In the genomic region with DNA sequence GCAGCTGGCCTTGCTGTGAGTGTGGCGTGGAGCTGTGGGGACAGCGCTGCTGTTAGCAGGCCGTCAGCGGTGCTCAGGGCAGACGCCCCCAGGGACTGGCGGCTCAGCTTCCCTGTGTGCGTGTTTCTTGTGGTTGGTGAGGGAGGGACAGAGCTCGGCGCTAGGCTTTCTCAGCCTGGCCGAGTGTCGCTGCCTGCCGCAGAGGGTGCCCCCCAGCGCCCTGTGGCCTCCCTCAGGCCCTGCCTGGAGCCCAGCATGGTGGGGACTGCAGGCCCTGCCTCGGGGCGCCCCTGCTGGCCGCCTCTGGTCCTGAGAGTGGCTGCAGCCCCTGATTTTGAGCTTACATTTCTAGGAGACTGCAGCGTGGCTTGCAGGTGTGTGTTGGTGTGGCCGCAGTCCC, we compare ENCODE assay signal across 11 cellular contexts. TPM values are rescaled to one million over a fixed set of nuclear protein-coding genes. Genes with fewer than 3 reads are reported as not detected.
A peak's percentile ranks its signal among the peaks of the same experiment; 100 is the strongest.
DNase-seq lines count a peak whose midpoint lies in the region; ATAC-seq, FAIRE-seq and TF ChIP-seq lines count a peak whose summit lies in the region.
"Had no signal": no experiment of that assay in that cellular context is flagged by ENCODE, and none has a peak within 500 bp of the region (broad histone marks: within the 10 kb centered on the region; RNA-seq: fewer than 3 reads in every experiment).

No MANE protein-coding gene starts in this region.

- intact Hi-C loops in K562 (cut with micrococcal nuclease), result no loop called here

- H3K4me3 Mint-ChIP-seq in nephron (no peak overlapping the region), T-cell (no peak overlapping the region)

- peak; percentile 84 for ATAC-seq in K562
- no peak for ATAC-seq in T-cell (replicated peaks in 1 of 4)
- no peak for ATAC-seq in GM21528 (IDR thresholded peaks at IDR 0.05; ENCODE audit: low FRiP score, unreplicated experiment)
- ATAC-seq in GM21447 (IDR thresholded peaks at IDR 0.05; ENCODE audit: unreplicated experiment), result no peak

- no peaks in the 10 kb centered on the region for H3K9me3 ChIP-seq in K562 (replicated peaks; ENCODE audit: control insufficient read depth, insufficient read depth, low read depth, low read length)

- H3K4me2 ChIP-seq in K562 (ENCODE audit: insufficient read depth, low read length), result no peak overlapping the region

- peak; percentile 66 for TF ChIP-seq CTCF in GM06990 (IDR thresholded peaks at IDR 0.05; ENCODE audit: insufficient read depth, low read length, poor library complexity, severe bottlenecking)
- peak; percentile 46 to 47 (median 47) for TF ChIP-seq CTCF in K562 (IDR thresholded peaks at IDR 0.05 in 2 of 3, conservative IDR thresholded peaks at IDR 0.05 in 1 of 3; ENCODE audit: insufficient read depth in 2 of 3, low read depth in 1 of 3, low read length in 3 of 3)
- TF ChIP-seq CTCF in nephron (IDR thresholded peaks at IDR 0.05; ENCODE audit: unreplicated experiment in 3 of 3), result peak; percentile 37 to 57 (median 46)

- peaks cover 23% of the 10 kb centered on the region for H3K79me2 ChIP-seq in K562 (ENCODE audit: control insufficient read depth, insufficient read depth, low read length)

- H3K27ac ChIP-seq in K562 (ENCODE audit: extremely low read depth, low read depth, low read length), result no peak overlapping the region
- H3K27ac ChIP-seq: parathyroid adenoma had no signal

- no peaks in the 10 kb centered on the region for H3K27me3 Mint-ChIP-seq in nephron (ENCODE audit: low read depth)
- H3K27me3 Mint-ChIP-seq in T-cell, result no peaks in the 10 kb centered on the region

- POLR2A ChIA-PET in K562 (lab: Yijun Ruan, JAX), result interaction anchor here (0.6 to 1.2 kb wide), 2 partner anchors 115 to 396 kb away, joined by 3 read pairs; no protein-coding TSS in a partner anchor
- POLR2A ChIA-PET in T-cell (lab: Charles Lee), result no interaction called here

- FAIRE-seq in K562 (lab: Jason Lieb, UNC), result no peak

- peak overlapping the region in 1 of 2 experiments; percentile 65; a peak in 1 of 4 replicates for H3K9ac ChIP-seq in K562 (ENCODE audit: insufficient read depth in 1 of 2, low read depth in 2 of 2, low read length in 2 of 2)
- H3K9ac ChIP-seq: parathyroid adenoma had no signal

- H3K4me1 Mint-ChIP-seq in nephron (no peaks in the 10 kb centered on the region), T-cell (peaks cover 0 to 7% (median 4%) of the 10 kb centered on the region in 3 donors)

- peak overlapping the region; percentile 27 to 81 (median 52) for H3K27ac Mint-ChIP-seq in nephron
- H3K27ac Mint-ChIP-seq in T-cell, result no peak overlapping the region

- H3K36me3 ChIP-seq in GM06990 (ENCODE audit: control insufficient read depth, insufficient read depth, low read length) (peaks cover 46% of the 10 kb centered on the region), K562 (ENCODE audit: control insufficient read depth, insufficient read depth, low read length) (peaks cover 88% of the 10 kb centered on the region; the same call in 2 of the 3 replicates)

- H3K9me3 Mint-ChIP-seq in nephron (no peaks in the 10 kb centered on the region), T-cell (no peaks in the 10 kb centered on the region)

- peaks cover 14% of the 10 kb centered on the region for H4K20me1 ChIP-seq in K562 (replicated peaks; ENCODE audit: control insufficient read depth, insufficient read depth, low read length)

- BruUV-seq in K562 (replicated peaks; lab: Mats Ljungman, UMichigan), result no TSS peak

- H3K27me3 ChIP-seq in GM06990 (replicated peaks; ENCODE audit: control insufficient read depth, insufficient read depth, low read length), result no peaks in the 10 kb centered on the region
- no peaks in the 10 kb centered on the region for H3K27me3 ChIP-seq in K562 (ENCODE audit: control insufficient read depth in 2 of 2, insufficient read depth in 2 of 2, low read length in 2 of 2)

- H3K9me1 ChIP-seq in K562 (ENCODE audit: control insufficient read depth, insufficient read depth, low read length), result peaks cover 3% of the 10 kb centered on the region

- in situ Hi-C loops in K562 (cut with MboI), result no loop called here

- TF ChIP-seq RAD21 in K562 (CRISPR knock-in tag; conservative IDR thresholded peaks at IDR 0.05 in 1 of 2, IDR thresholded peaks at IDR 0.05 in 1 of 2), result peak in 1 of 2 experiments; percentile 32; a peak in 2 of 4 replicates

- no peak for TF ChIP-seq POLR2A in K562 (conservative IDR thresholded peaks at IDR 0.05)

- H3K4me1 ChIP-seq in K562 (replicated peaks in 1 of 2; ENCODE audit: control insufficient read depth in 2 of 2, insufficient read depth in 2 of 2, low read length in 2 of 2), result peaks cover 0 to 56% of the 10 kb centered on the region in 2 experiments; a peak in 3 of 5 replicates
- H3K4me1 ChIP-seq: parathyroid adenoma had no signal

- TF ChIP-seq EP300 in K562 (IDR thresholded peaks at IDR 0.05; ENCODE audit: low read length), result no peak

- H3K4me3 ChIP-seq in GM06990 (replicated peaks; ENCODE audit: low read depth, low read length) (no peak overlapping the region), K562 (no peak overlapping the region)

- CTCF ChIA-PET in K562 (lab: Yijun Ruan, JAX; ENCODE audit: low intra/inter-chr PET ratio), result no interaction called here
- CTCF ChIA-PET in T-cell (lab: Charles Lee), result no interaction called here

- H3K36me3 Mint-ChIP-seq in nephron (ENCODE audit: low read depth) (peaks cover 22% of the 10 kb centered on the region), T-cell (peaks cover 6% of the 10 kb centered on the region)

- DNase-seq in GM06990 (ENCODE audit: extremely low read depth, insufficient read length) (no peak), HuH-7 (ENCODE audit: low spot score) (peak; percentile 56), K562 (ENCODE audit: extremely low read depth in 1 of 4, low spot score in 3 of 4) (peak in 3 of 4 experiments; percentile 19 to 54 (median 42)), T-cell (no peak), NCI-H2081 treated with DMSO at 0.1 percent for 48 hours (lab: John Stamatoyannopoulos, UW) (no peak)
- DNase-seq: NCI-H2029 treated with DMSO at 0.1 percent for 48 hours, SW 1271 had no signal

- WGBS in K562 (ENCODE audit: insufficient coverage, low coverage, missing lambda C conversion rate), result 83% methylated on average over 12 of the region's 18 CpGs

- H2AFZ ChIP-seq in K562 (ENCODE audit: low read depth, low read length), result no peak overlapping the region
- H2AFZ ChIP-seq: parathyroid adenoma had no signal

RNA-seq across cellular contexts. Expression of a gene that starts 35.5 kb away (rescaled TPM):
- 129 and 244 TPM in 2 replicates for total RNA-seq in K562 (2011; cell fraction: chromatin; rRNA removed; ENCODE audit: low replicate concordance)
- total RNA-seq in K562 (2011; cell fraction: nucleolus; rRNA removed), result 98.9 and 104 TPM in 2 replicates
- 68.3 and 74.5 TPM in 2 replicates for total RNA-seq in K562 (2011; cell fraction: nucleoplasm; rRNA removed)
- total RNA-seq in K562 (2014; rRNA removed) (12.7 and 18.7 TPM in 2 replicates), K562 (2014; rRNA removed; fragmentation: Illumina TruSeq; extraction: Trizol) (10.0 and 10.5 TPM in 2 replicates), K562 (2015; rRNA removed; fragmentation: Illumina TruSeq; extraction: Trizol) (7.0 and 8.4 TPM in 2 replicates), K562 (2021) (66.2 and 66.5 TPM in 2 replicates), T-cell (10 to 100 TPM; 33.4 to 39.3 (median 38.4) TPM)
- polyA plus RNA-seq in K562 (2011; rRNA removed) (5.7 and 8.6 TPM in 2 replicates), K562 (2014; fragmentation: Illumina TruSeq; extraction: Trizol) (15.1 and 16.2 TPM in 2 replicates), K562 (2014; fragmentation: Nextera tagmentation; extraction: Ambion mirVana) (under 1 TPM; 0.32 to 0.51 TPM), K562 (2014; rRNA removed) (21.2 and 24.8 TPM in 2 replicates)
- polyA plus RNA-seq in K562 (2011; cell fraction: cytosol; rRNA removed), result 4.8 and 11.5 TPM in 2 replicates
- 35.2 and 71.1 TPM in 2 replicates for polyA plus RNA-seq in K562 (2011; cell fraction: nucleus; rRNA removed)
- 25.0 and 27.8 TPM in 2 replicates for polyA plus RNA-seq in K562 (2012)
- 14.5 and 24.1 TPM in 2 replicates for polyA minus RNA-seq in K562 (2011; rRNA and poly(A)+ RNA removed)
- 23.7 and 36.0 TPM in 2 replicates for polyA minus RNA-seq in K562 (2011; cell fraction: cytosol; rRNA and poly(A)+ RNA removed)
- 17.9 and 27.9 TPM in 2 replicates for polyA minus RNA-seq in K562 (2011; cell fraction: nucleus; rRNA and poly(A)+ RNA removed)

RNA-seq across cellular contexts. Expression of a gene that starts 36.9 kb away (rescaled TPM):
- total RNA-seq in K562 (2011; cell fraction: chromatin; rRNA removed; ENCODE audit: low replicate concordance), result 32.2 and 114 TPM in 2 replicates
- 171 and 174 TPM in 2 replicates for total RNA-seq in K562 (2011; cell fraction: nucleolus; rRNA removed)
- total RNA-seq in K562 (2011; cell fraction: nucleoplasm; rRNA removed), result 85.7 and 89.1 TPM in 2 replicates
- total RNA-seq in K562 (2014; rRNA removed), result 176 and 229 TPM in 2 replicates
- total RNA-seq in K562 (2014; rRNA removed; fragmentation: Illumina TruSeq; extraction: Trizol), result 55.6 and 55.7 TPM in 2 replicates
- total RNA-seq in K562 (2015; rRNA removed; fragmentation: Illumina TruSeq; extraction: Trizol), result 63.9 and 65.6 TPM in 2 replicates
- total RNA-seq in K562 (2021), result 127 and 140 TPM in 2 replicates
- polyA plus RNA-seq in K562 (2011; rRNA removed), result 65.9 and 80.2 TPM in 2 replicates
- polyA plus RNA-seq in K562 (2011; cell fraction: cytosol; rRNA removed), result 131 and 202 TPM in 2 replicates
- polyA plus RNA-seq in K562 (2011; cell fraction: nucleus; rRNA removed), result 161 and 204 TPM in 2 replicates
- polyA plus RNA-seq in K562 (2012), result 127 and 153 TPM in 2 replicates
- polyA plus RNA-seq in K562 (2014; fragmentation: Illumina TruSeq; extraction: Trizol), result 45.9 and 72.0 TPM in 2 replicates
- 1 to 10 TPM; 1.5 to 6.8 TPM for polyA plus RNA-seq in K562 (2014; fragmentation: Nextera tagmentation; extraction: Ambion mirVana)
- polyA plus RNA-seq in K562 (2014; rRNA removed), result 188 and 193 TPM in 2 replicates
- polyA minus RNA-seq in K562 (2011; rRNA and poly(A)+ RNA removed), result 12.0 and 14.7 TPM in 2 replicates
- 24.0 and 24.1 TPM in 2 replicates for polyA minus RNA-seq in K562 (2011; cell fraction: cytosol; rRNA and poly(A)+ RNA removed)
- 31.9 and 32.4 TPM in 2 replicates for polyA minus RNA-seq in K562 (2011; cell fraction: nucleus; rRNA and poly(A)+ RNA removed)
- 10 to 100 TPM; 38.3 to 87.0 (median 80.4) TPM for total RNA-seq in T-cell

RNA-seq across cellular contexts. Expression of a gene that starts 37.4 kb away (rescaled TPM):
- total RNA-seq in K562 (2011; cell fraction: chromatin; rRNA removed; ENCODE audit: low replicate concordance), result 112 and 366 TPM in 2 replicates
- 303 and 373 TPM in 2 replicates for total RNA-seq in K562 (2011; cell fraction: nucleolus; rRNA removed)
- 182 TPM in 2 replicates for total RNA-seq in K562 (2011; cell fraction: nucleoplasm; rRNA removed)
- total RNA-seq in K562 (2014; rRNA removed) (50.3 and 111 TPM in 2 replicates), K562 (2014; rRNA removed; fragmentation: Illumina TruSeq; extraction: Trizol) (4.5 and 5.8 TPM in 2 replicates), K562 (2015; rRNA removed; fragmentation: Illumina TruSeq; extraction: Trizol) (22.8 and 30.6 TPM in 2 replicates), K562 (2021) (181 and 194 TPM in 2 replicates), T-cell (100 to 1,000 TPM; 130 to 172 (median 161) TPM)
- polyA plus RNA-seq in K562 (2011; rRNA removed) (7.9 and 21.0 TPM in 2 replicates), K562 (2014; fragmentation: Illumina TruSeq; extraction: Trizol) (44.6 and 119 TPM in 2 replicates), K562 (2014; fragmentation: Nextera tagmentation; extraction: Ambion mirVana) (under 1 TPM; 0.17 to 0.35 TPM), K562 (2014; rRNA removed) (45.9 and 46.7 TPM in 2 replicates)
- polyA plus RNA-seq in K562 (2011; cell fraction: cytosol; rRNA removed), result 11.3 and 12.6 TPM in 2 replicates
- polyA plus RNA-seq in K562 (2011; cell fraction: nucleus; rRNA removed), result 164 and 237 TPM in 2 replicates
- 142 and 173 TPM in 2 replicates for polyA plus RNA-seq in K562 (2012)
- 8.5 and 10.2 TPM in 2 replicates for polyA minus RNA-seq in K562 (2011; rRNA and poly(A)+ RNA removed)
- 49.6 and 76.1 TPM in 2 replicates for polyA minus RNA-seq in K562 (2011; cell fraction: cytosol; rRNA and poly(A)+ RNA removed)
- 127 and 137 TPM in 2 replicates for polyA minus RNA-seq in K562 (2011; cell fraction: nucleus; rRNA and poly(A)+ RNA removed)

RNA-seq across cellular contexts. Expression of a gene that starts 47.8 kb away (rescaled TPM):
- 129 and 304 TPM in 2 replicates for total RNA-seq in K562 (2011; cell fraction: chromatin; rRNA removed; ENCODE audit: low replicate concordance)
- 133 and 146 TPM in 2 replicates for total RNA-seq in K562 (2011; cell fraction: nucleolus; rRNA removed)
- total RNA-seq in K562 (2011; cell fraction: nucleoplasm; rRNA removed), result 118 and 124 TPM in 2 replicates
- total RNA-seq in K562 (2014; rRNA removed) (52.0 and 68.7 TPM in 2 replicates), K562 (2014; rRNA removed; fragmentation: Illumina TruSeq; extraction: Trizol) (23.3 and 28.0 TPM in 2 replicates), K562 (2015; rRNA removed; fragmentation: Illumina TruSeq; extraction: Trizol) (35.9 and 36.9 TPM in 2 replicates), K562 (2021) (72.3 and 86.1 TPM in 2 replicates), T-cell (10 to 100 TPM; 78.6 to 91.5 (median 86.7) TPM)
- polyA plus RNA-seq in K562 (2011; rRNA removed) (34.9 and 55.0 TPM in 2 replicates), K562 (2014; fragmentation: Illumina TruSeq; extraction: Trizol) (82.1 and 90.4 TPM in 2 replicates), K562 (2014; fragmentation: Nextera tagmentation; extraction: Ambion mirVana) (1 to 10 TPM; 1.2 to 1.6 TPM), K562 (2014; rRNA removed) (47.5 and 48.7 TPM in 2 replicates)
- 49.2 and 58.1 TPM in 2 replicates for polyA plus RNA-seq in K562 (2011; cell fraction: cytosol; rRNA removed)
- polyA plus RNA-seq in K562 (2011; cell fraction: nucleus; rRNA removed), result 226 and 232 TPM in 2 replicates
- 95.5 and 117 TPM in 2 replicates for polyA plus RNA-seq in K562 (2012)
- 42.6 and 42.8 TPM in 2 replicates for polyA minus RNA-seq in K562 (2011; rRNA and poly(A)+ RNA removed)
- polyA minus RNA-seq in K562 (2011; cell fraction: cytosol; rRNA and poly(A)+ RNA removed), result 69.3 and 76.0 TPM in 2 replicates
- polyA minus RNA-seq in K562 (2011; cell fraction: nucleus; rRNA and poly(A)+ RNA removed), result 40.8 and 59.9 TPM in 2 replicates

RNA-seq across cellular contexts. Expression of a gene that starts 49.9 kb away (rescaled TPM):
- total RNA-seq in K562 (2011; cell fraction: chromatin; rRNA removed; ENCODE audit: low replicate concordance), result 14.5 and 62.7 TPM in 2 replicates
- 48.8 and 60.2 TPM in 2 replicates for total RNA-seq in K562 (2011; cell fraction: nucleolus; rRNA removed)
- 25.7 and 35.6 TPM in 2 replicates for total RNA-seq in K562 (2011; cell fraction: nucleoplasm; rRNA removed)
- total RNA-seq in K562 (2014; rRNA removed) (9.4 and 10.7 TPM in 2 replicates), K562 (2014; rRNA removed; fragmentation: Illumina TruSeq; extraction: Trizol) (0.13 and 0.29 TPM in 2 replicates), K562 (2015; rRNA removed; fragmentation: Illumina TruSeq; extraction: Trizol) (2.6 and 3.5 TPM in 2 replicates), K562 (2021) (22.2 and 27.4 TPM in 2 replicates), T-cell (10 to 100 TPM in 2 of 5 donors, 1 to 10 TPM in 3; 2.1 to 13.5 (median 5.3) TPM)
- polyA plus RNA-seq in K562 (2011; rRNA removed) (1.7 and 3.6 TPM in 2 replicates), K562 (2014; fragmentation: Illumina TruSeq; extraction: Trizol) (1.5 and 4.0 TPM in 2 replicates), K562 (2014; fragmentation: Nextera tagmentation; extraction: Ambion mirVana) (not detected), K562 (2014; rRNA removed) (19.2 and 23.6 TPM in 2 replicates)
- 2.2 and 9.1 TPM in 2 replicates for polyA plus RNA-seq in K562 (2011; cell fraction: cytosol; rRNA removed)
- polyA plus RNA-seq in K562 (2011; cell fraction: nucleus; rRNA removed), result 52.0 and 130 TPM in 2 replicates
- polyA plus RNA-seq in K562 (2012), result 14.9 and 33.7 TPM in 2 replicates
- 0.09 and 0.18 TPM in 2 replicates for polyA minus RNA-seq in K562 (2011; rRNA and poly(A)+ RNA removed)
- 2.0 and 3.7 TPM in 2 replicates for polyA minus RNA-seq in K562 (2011; cell fraction: cytosol; rRNA and poly(A)+ RNA removed)
- 5.4 and 8.2 TPM in 2 replicates for polyA minus RNA-seq in K562 (2011; cell fraction: nucleus; rRNA and poly(A)+ RNA removed)

Comparison
In these comparisons a context has a peak if more than half of its experiments do, and no peak if none do; other contexts are left out.
1. DNase-seq: peak in HuH-7 (single experiment) and K562 (3 of 4); none in GM06990 (single experiment), T-cell (0 of 34) and NCI-H2081 treated with DMSO at 0.1 percent for 48 hours (single experiment).
2. H3K27ac Mint-ChIP-seq: peak in nephron (3 of 3); none in T-cell (0 of 2).
3. Peak in every context shown above with its lines, with median percentiles within 50 percentile points of each other: CTCF ChIP-seq.